ENCODE assay signal across 22 cellular contexts in the genomic region with DNA sequence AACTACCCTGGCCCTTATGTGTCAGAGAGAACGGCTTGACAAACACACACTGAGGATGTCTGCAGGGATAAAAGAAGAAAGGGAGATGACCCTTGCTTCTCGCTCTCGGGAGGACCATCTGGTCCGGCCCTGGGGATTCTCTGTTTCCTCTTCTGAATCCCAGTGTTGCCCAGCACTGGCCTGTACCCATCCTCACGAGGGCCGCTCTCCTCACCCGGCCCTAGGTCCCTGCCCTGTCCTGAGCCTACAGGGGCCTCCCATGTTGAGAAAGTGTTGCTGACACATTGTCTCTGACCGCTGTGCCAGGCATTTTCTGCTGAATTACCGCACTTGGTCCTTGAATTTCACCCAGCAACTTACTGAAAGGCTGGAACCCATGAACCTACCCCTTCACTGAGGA.
DNase-seq lines count a peak whose midpoint lies in the region; TF ChIP-seq lines count a peak whose summit lies in the region.
"Had no signal": no experiment of that assay in that cellular context is flagged by ENCODE, and none has a peak within 500 bp of the region (broad histone marks: within the 10 kb centered on the region; RNA-seq: fewer than 3 reads in every experiment).

No MANE protein-coding gene starts in this region.

- H3K79me1 ChIP-seq in mesenchymal stem cell (replicated peaks; ENCODE audit: low read length, poor library complexity, severe bottlenecking), result peaks cover 7% of the 10 kb centered on the region

- no peak overlapping the region for H2BK120ac ChIP-seq in mesenchymal stem cell (ENCODE audit: low read depth, low read length)

- H3K27ac ChIP-seq in left ventricle myocardium inferior (replicated peaks) (peak overlapping the region; percentile 14), right atrium auricular region (peak overlapping the region in 1 of 2 donors; percentile 22), endodermal cell (ENCODE audit: low read depth, low read length) (peak overlapping the region; percentile 62), mesenchymal stem cell (ENCODE audit: low read length, poor library complexity, severe bottlenecking) (no peak overlapping the region), tibial nerve (peak overlapping the region in 1 of 4 donors; percentile 20)
- H3K27ac ChIP-seq: cardiac muscle cell had no signal

- TF ChIP-seq CTCF in left ventricle myocardium inferior (IDR thresholded peaks at IDR 0.05; ENCODE audit: borderline replicate concordance), result no peak
- no peak for TF ChIP-seq CTCF in right atrium auricular region (IDR thresholded peaks at IDR 0.05)
- TF ChIP-seq CTCF in endodermal cell (conservative IDR thresholded peaks at IDR 0.05), result no peak
- TF ChIP-seq CTCF in tibial nerve (IDR thresholded peaks at IDR 0.05), result no peak

- H2AFZ ChIP-seq in mesenchymal stem cell (ENCODE audit: low read depth, low read length), result no peak overlapping the region

- H3K9ac ChIP-seq in endodermal cell (ENCODE audit: extremely low read depth, low read length, poor library complexity, severe bottlenecking) (no peak overlapping the region), mesenchymal stem cell (ENCODE audit: low read length) (peak overlapping the region; percentile 27)

- no peak for TF ChIP-seq POLR2A in tibial nerve (IDR thresholded peaks at IDR 0.05)

- H3K27me3 ChIP-seq in left ventricle myocardium inferior (ENCODE audit: low read depth), result no peaks in the 10 kb centered on the region
- H3K27me3 ChIP-seq in right atrium auricular region, result no peaks in the 10 kb centered on the region
- H3K27me3 ChIP-seq in endodermal cell (ENCODE audit: control insufficient read depth, insufficient read depth, low read length, poor library complexity, severe bottlenecking), result no peaks in the 10 kb centered on the region
- no peaks in the 10 kb centered on the region for H3K27me3 ChIP-seq in mesenchymal stem cell (ENCODE audit: control insufficient read depth in 1 of 2, insufficient read depth in 1 of 2, low read length in 2 of 2)
- no peaks in the 10 kb centered on the region for H3K27me3 ChIP-seq in tibial nerve
- H3K27me3 ChIP-seq: cardiac muscle cell, dorsolateral prefrontal cortex, heart left ventricle, testis had no signal

- TF ChIP-seq EP300 in tibial nerve (IDR thresholded peaks at IDR 0.05), result no peak

- intact Hi-C loops in left ventricle myocardium inferior (cut with micrococcal nuclease), result no loop called here

- no peak overlapping the region for H3K4ac ChIP-seq in mesenchymal stem cell (ENCODE audit: low read depth in 1 of 2, low read length in 2 of 2)

- no peak overlapping the region for H2BK15ac ChIP-seq in mesenchymal stem cell (ENCODE audit: low read depth, poor library complexity, severe bottlenecking)

- no peak overlapping the region for H3K23ac ChIP-seq in mesenchymal stem cell (ENCODE audit: low read length in 2 of 2)

- H3K4me3 Mint-ChIP-seq in endodermal cell, result no peak overlapping the region
- H3K4me3 Mint-ChIP-seq: activated naive CD8-positive, alpha-beta T cell treated with anti-CD3 and anti-CD28 coated beads, Interleukin-2, amount 50 U/mL, for 24 hours; CD14-positive monocyte; mesothelial cell of epicardium; T-helper 2 cell treated with Interferon-gamma antibody and Interleukin-4, amounts not matched to agents 5 μg/mL and 100 μg/mL, for 36 hours had no signal

- no peaks in the 10 kb centered on the region for H3K27me3 Mint-ChIP-seq in endodermal cell (ENCODE audit: insufficient read depth)

- no peak overlapping the region for H3K4me2 ChIP-seq in mesenchymal stem cell (ENCODE audit: low read length, poor library complexity, severe bottlenecking)

- no peak overlapping the region for H2AK5ac ChIP-seq in mesenchymal stem cell (ENCODE audit: low read length, severe bottlenecking)

- H3K4me1 Mint-ChIP-seq in endodermal cell, result peaks cover 19% of the 10 kb centered on the region
- H3K4me1 Mint-ChIP-seq: activated naive CD8-positive, alpha-beta T cell treated with anti-CD3 and anti-CD28 coated beads, Interleukin-2, amount 50 U/mL, for 24 hours; CD14-positive monocyte had no signal

- H2BK12ac ChIP-seq in mesenchymal stem cell (ENCODE audit: low read length in 2 of 2), result no peak overlapping the region

- peak overlapping the region in 1 of 2 experiments; percentile 7 for H3K18ac ChIP-seq in mesenchymal stem cell (ENCODE audit: low read depth in 1 of 2, low read length in 2 of 2)

- DNase-seq in left ventricle myocardium inferior, result no peak
- DNase-seq in right atrium auricular region (ENCODE audit: low spot score), result no peak
- DNase-seq in endodermal cell, result no peak
- no peak for DNase-seq in mesenchymal stem cell
- DNase-seq in iPS-NIHi7 (ENCODE audit: extremely low spot score), result no peak
- no peak for DNase-seq in stimulated activated CD4-positive, alpha-beta T cell treated with anti-CD3 and anti-CD28 coated beads, Interleukin-4, amount 100 ng/mL, for 24 hours
- DNase-seq in tibial nerve (ENCODE audit: low spot score in 2 of 2), result no peak
- no peak for DNase-seq in NCI-H2107 (lab: John Stamatoyannopoulos, UW)
- DNase-seq: activated naive CD8-positive, alpha-beta T cell treated with anti-CD3 and anti-CD28 coated beads, Interleukin-2, amount 50 U/mL, for 24 hours; dorsolateral prefrontal cortex; GF-D8; heart left ventricle; KG1; NCI-H187 treated with DMSO at 0.1 percent for 48 hours; NCI-H510A treated with DMSO at 0.1 percent for 48 hours; stimulated activated CD4-positive, alpha-beta T cell treated with anti-CD3 and anti-CD28 coated beads, Interleukin-12 subunit alpha, Interleukin-12 subunit beta, amount 100 ng/mL, for 4 hours; testis had no signal

- H3K14ac ChIP-seq in mesenchymal stem cell (ENCODE audit: low read length in 2 of 2), result no peak overlapping the region

- no peaks in the 10 kb centered on the region for H3K9me3 Mint-ChIP-seq in endodermal cell
- H3K9me3 Mint-ChIP-seq: activated naive CD8-positive, alpha-beta T cell treated with anti-CD3 and anti-CD28 coated beads, Interleukin-2, amount 50 U/mL, for 24 hours; mesothelial cell of epicardium; T-helper 2 cell treated with Interferon-gamma antibody and Interleukin-4, amounts not matched to agents 5 μg/mL and 100 μg/mL, for 36 hours had no signal

- H3K27ac Mint-ChIP-seq in endodermal cell, result no peak overlapping the region
- H3K27ac Mint-ChIP-seq: activated naive CD8-positive, alpha-beta T cell treated with anti-CD3 and anti-CD28 coated beads, Interleukin-2, amount 50 U/mL, for 24 hours; CD14-positive monocyte; mesothelial cell of epicardium; T-helper 2 cell treated with Interferon-gamma antibody and Interleukin-4, amounts not matched to agents 5 μg/mL and 100 μg/mL, for 36 hours had no signal

- H4K91ac ChIP-seq in mesenchymal stem cell (ENCODE audit: low read length), result no peak overlapping the region

- 90 to 97% methylated on average over 5 to 9 of the region's 9 CpGs for WGBS in endodermal cell (ENCODE audit: insufficient coverage in 1 of 2, insufficient read length in 1 of 2), 2 experiments
- WGBS in mesenchymal stem cell, result 77% methylated on average over 9 of the region's 9 CpGs
- 80 to 85% methylated on average over 9 of the region's 9 CpGs for WGBS in tibial nerve, 2 donors

- no peak overlapping the region for H2BK5ac ChIP-seq in mesenchymal stem cell (ENCODE audit: low read depth, low read length, poor library complexity, severe bottlenecking)

- H3K4me3 ChIP-seq in left ventricle myocardium inferior (no peak overlapping the region), right atrium auricular region (no peak overlapping the region), endodermal cell (ENCODE audit: low read length) (no peak overlapping the region), mesenchymal stem cell (ENCODE audit: insufficient read depth in 1 of 2, low read depth in 1 of 2, low read length in 2 of 2) (no peak overlapping the region), tibial nerve (no peak overlapping the region)
- H3K4me3 ChIP-seq: cardiac muscle cell, dorsolateral prefrontal cortex, GM12878, heart left ventricle, testis had no signal

- H3K4me1 ChIP-seq in left ventricle myocardium inferior (peaks cover 36% of the 10 kb centered on the region), right atrium auricular region (peaks cover 0 to 30% of the 10 kb centered on the region in 2 donors), endodermal cell (ENCODE audit: control insufficient read depth, insufficient read depth, low read length) (no peaks in the 10 kb centered on the region), mesenchymal stem cell (ENCODE audit: control insufficient read depth, insufficient read depth, low read depth, low read length) (peaks cover 27% of the 10 kb centered on the region), tibial nerve (peaks cover 0 to 33% (median 1%) of the 10 kb centered on the region in 4 donors)

- H3K36me3 ChIP-seq in left ventricle myocardium inferior (peaks cover 6% of the 10 kb centered on the region), right atrium auricular region (peaks cover 13% of the 10 kb centered on the region), endodermal cell (ENCODE audit: control insufficient read depth, insufficient read depth, low read length) (no peaks in the 10 kb centered on the region), mesenchymal stem cell (ENCODE audit: control insufficient read depth in 1 of 2, insufficient read depth in 2 of 2, low read depth in 1 of 2, low read length in 2 of 2) (peaks cover 19 to 48% of the 10 kb centered on the region in 2 experiments), tibial nerve (peaks cover 0 to 8% (median 0%) of the 10 kb centered on the region in 3 donors)
- H3K36me3 ChIP-seq: cardiac muscle cell had no signal

- peak overlapping the region; percentile 43 for H4K8ac ChIP-seq in mesenchymal stem cell (ENCODE audit: low read length)

- H3K9me3 ChIP-seq in left ventricle myocardium inferior (replicated peaks) (no peaks in the 10 kb centered on the region), right atrium auricular region (no peaks in the 10 kb centered on the region), endodermal cell (ENCODE audit: control insufficient read depth, low read length) (no peaks in the 10 kb centered on the region), mesenchymal stem cell (ENCODE audit: control insufficient read depth, low read length) (no peaks in the 10 kb centered on the region), tibial nerve (no peaks in the 10 kb centered on the region)
- H3K9me3 ChIP-seq: heart left ventricle, testis had no signal

- H3K36me3 Mint-ChIP-seq in endodermal cell (ENCODE audit: low read depth), result no peaks in the 10 kb centered on the region
- H3K36me3 Mint-ChIP-seq: CD14-positive monocyte had no signal
